21 cellular contexts compared by ENCODE assay signal in the genomic region with DNA sequence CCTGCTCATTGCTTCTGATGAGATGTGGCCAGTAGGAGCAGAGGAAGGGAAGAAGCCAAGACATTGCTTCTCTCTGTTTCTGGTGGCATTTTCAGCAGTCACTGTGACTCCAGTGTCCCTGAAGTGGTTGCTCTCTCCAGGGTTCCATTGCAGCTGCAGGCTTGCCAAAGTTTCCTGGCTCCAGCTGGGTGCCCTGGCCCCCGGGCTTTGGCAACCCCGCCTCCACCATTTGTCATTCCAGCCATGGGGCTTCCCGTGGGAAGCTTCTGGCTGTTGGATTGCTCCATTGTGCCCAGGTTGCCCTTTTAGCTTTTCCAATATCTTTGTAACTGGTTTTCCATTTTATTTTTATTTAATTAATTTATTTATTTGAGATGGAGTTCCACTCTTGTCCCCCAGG. TPM values are rescaled to one million over a fixed set of nuclear protein-coding genes. Genes with fewer than 3 reads are reported as not detected.
"Had no signal": no experiment of that assay in that cellular context is flagged by ENCODE, and none has a peak within 500 bp of the region (broad histone marks: within the 10 kb centered on the region; RNA-seq: fewer than 3 reads in every experiment).

No MANE protein-coding gene starts in this region.

- DNase-seq: activated CD4-positive, alpha-beta T cell treated with anti-CD3 and anti-CD28 coated beads for 48 hours; activated CD4-positive, alpha-beta T cell treated with anti-CD3 and anti-CD28 coated beads, Interleukin-2, amount 50 U/mL, for 48 hours; activated CD8-positive, alpha-beta memory T cell treated with anti-CD3 and anti-CD28 coated beads, Interleukin-2, amount 10 ng/mL, durations not matched to agents 7 days and 5 days; activated gamma-delta T cell; activated naive CD4-positive, alpha-beta T cell treated with anti-CD3 and anti-CD28 coated beads, Interleukin-2, amount 10 ng/mL, durations not matched to agents 7 days and 5 days; activated naive CD8-positive, alpha-beta T cell treated with anti-CD3 and anti-CD28 coated beads for 36 hours; activated T-cell treated with anti-CD3 and anti-CD28 coated beads, Interleukin-2, amount 50 U/mL, for 24 hours; cerebellar nuclear complex; NCI-H1105 treated with DMSO at 0.1 percent for 48 hours; NCI-H1436 treated with DMSO at 0.1 percent for 48 hours; NCI-H187; NCI-H446 treated with DMSO at 0.1 percent for 48 hours; NCI-H524 treated with DMSO at 0.1 percent for 48 hours; NCI-H748 treated with DMSO at 0.1 percent for 48 hours; SHP77 had no signal

- H3K9me3 Mint-ChIP-seq: activated naive CD4-positive, alpha-beta T cell treated with anti-CD3 and anti-CD28 coated beads, Interleukin-2, amount 10 ng/mL, durations not matched to agents 7 days and 5 days; activated naive CD8-positive, alpha-beta T cell treated with anti-CD3 and anti-CD28 coated beads for 36 hours; activated T-cell treated with anti-CD3 and anti-CD28 coated beads, Interleukin-2, amount 50 U/mL, for 24 hours; T-helper 1 cell treated with Interleukin-12 subunit alpha and Interleukin-12 subunit beta and Interleukin-4 antibody, amounts not matched to agents 30 μg/mL and 1 μg/mL, for 36 hours had no signal

- ATAC-seq: activated CD4-positive, CD25-positive, alpha-beta regulatory T cell treated with anti-CD3 and anti-CD28 coated beads, Interleukin-2, amount 50 U/mL, for 24 hours; activated CD8-positive, alpha-beta memory T cell treated with anti-CD3 and anti-CD28 coated beads, Interleukin-2, amount 10 ng/mL, durations not matched to agents 7 days and 5 days had no signal

- H3K4me1 Mint-ChIP-seq: activated CD8-positive, alpha-beta memory T cell treated with anti-CD3 and anti-CD28 coated beads, Interleukin-2, amount 10 ng/mL, durations not matched to agents 7 days and 5 days; activated naive CD4-positive, alpha-beta T cell treated with anti-CD3 and anti-CD28 coated beads, Interleukin-2, amount 10 ng/mL, durations not matched to agents 7 days and 5 days had no signal

- H3K36me3 Mint-ChIP-seq: activated CD8-positive, alpha-beta memory T cell treated with anti-CD3 and anti-CD28 coated beads, Interleukin-2, amount 10 ng/mL, durations not matched to agents 7 days and 5 days; activated naive CD4-positive, alpha-beta T cell treated with anti-CD3 and anti-CD28 coated beads, Interleukin-2, amount 10 ng/mL, durations not matched to agents 7 days and 5 days; activated naive CD8-positive, alpha-beta T cell treated with anti-CD3 and anti-CD28 coated beads for 36 hours had no signal

- H3K27ac Mint-ChIP-seq: activated CD8-positive, alpha-beta memory T cell treated with anti-CD3 and anti-CD28 coated beads, Interleukin-2, amount 10 ng/mL, durations not matched to agents 7 days and 5 days; activated naive CD4-positive, alpha-beta T cell treated with anti-CD3 and anti-CD28 coated beads, Interleukin-2, amount 10 ng/mL, durations not matched to agents 7 days and 5 days; activated naive CD8-positive, alpha-beta T cell treated with anti-CD3 and anti-CD28 coated beads for 36 hours; activated T-cell treated with anti-CD3 and anti-CD28 coated beads, Interleukin-2, amount 50 U/mL, for 24 hours; T-helper 1 cell treated with Interleukin-12 subunit alpha and Interleukin-12 subunit beta and Interleukin-4 antibody, amounts not matched to agents 30 μg/mL and 1 μg/mL, for 36 hours had no signal

- H3K4me3 Mint-ChIP-seq: activated CD8-positive, alpha-beta memory T cell treated with anti-CD3 and anti-CD28 coated beads, Interleukin-2, amount 10 ng/mL, durations not matched to agents 7 days and 5 days; activated naive CD4-positive, alpha-beta T cell treated with anti-CD3 and anti-CD28 coated beads, Interleukin-2, amount 10 ng/mL, durations not matched to agents 7 days and 5 days; activated naive CD8-positive, alpha-beta T cell treated with anti-CD3 and anti-CD28 coated beads for 36 hours; activated T-cell treated with anti-CD3 and anti-CD28 coated beads, Interleukin-2, amount 50 U/mL, for 24 hours; T-helper 1 cell treated with Interleukin-12 subunit alpha and Interleukin-12 subunit beta and Interleukin-4 antibody, amounts not matched to agents 30 μg/mL and 1 μg/mL, for 36 hours had no signal

RNA-seq across cellular contexts. Expression of gene FGFBP1, which starts 12.7 kb away (rescaled TPM):
- total RNA-seq: activated CD8-positive, alpha-beta memory T cell treated with anti-CD3 and anti-CD28 coated beads, Interleukin-2, amount 10 ng/mL, durations not matched to agents 7 days and 5 days; activated naive CD8-positive, alpha-beta T cell treated with anti-CD3 and anti-CD28 coated beads for 36 hours; cardiac septum; OCI-LY7; RPMI7951; SK-MEL-5 had no signal

RNA-seq across cellular contexts. Expression of gene FGFBP2, which starts 37.1 kb away (rescaled TPM):
- total RNA-seq: OCI-LY7, RPMI7951 had no signal
